ENCODE assay signal across 1 cellular context in the genomic region with DNA sequence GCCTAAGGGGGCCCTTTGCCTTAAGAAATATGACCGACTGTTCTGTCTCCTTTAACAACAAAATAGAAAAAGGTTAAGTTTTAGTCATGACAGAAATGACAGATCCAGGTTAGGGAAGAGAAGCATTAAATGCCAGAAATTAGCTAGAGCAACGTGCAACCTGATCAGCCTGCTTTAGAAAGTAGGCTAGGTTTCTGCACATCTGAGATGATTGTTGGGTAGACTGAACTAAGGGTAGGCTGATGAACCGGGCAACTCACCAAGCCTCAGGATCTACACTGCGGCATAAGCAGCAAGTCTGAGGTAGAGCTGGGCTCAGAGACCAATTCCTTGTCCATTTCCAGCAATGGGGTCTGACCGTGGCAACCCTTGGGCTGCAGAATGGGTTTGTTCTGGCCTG.
TF ChIP-seq lines count a peak whose summit lies in the region.

No MANE protein-coding gene starts in this region.

TF ChIP-seq in GM23338, 12 proteins besides CTCF, POLR2A, EP300 and RAD21 (continued from another document):
- TF ChIP-seq, protein P1, sequence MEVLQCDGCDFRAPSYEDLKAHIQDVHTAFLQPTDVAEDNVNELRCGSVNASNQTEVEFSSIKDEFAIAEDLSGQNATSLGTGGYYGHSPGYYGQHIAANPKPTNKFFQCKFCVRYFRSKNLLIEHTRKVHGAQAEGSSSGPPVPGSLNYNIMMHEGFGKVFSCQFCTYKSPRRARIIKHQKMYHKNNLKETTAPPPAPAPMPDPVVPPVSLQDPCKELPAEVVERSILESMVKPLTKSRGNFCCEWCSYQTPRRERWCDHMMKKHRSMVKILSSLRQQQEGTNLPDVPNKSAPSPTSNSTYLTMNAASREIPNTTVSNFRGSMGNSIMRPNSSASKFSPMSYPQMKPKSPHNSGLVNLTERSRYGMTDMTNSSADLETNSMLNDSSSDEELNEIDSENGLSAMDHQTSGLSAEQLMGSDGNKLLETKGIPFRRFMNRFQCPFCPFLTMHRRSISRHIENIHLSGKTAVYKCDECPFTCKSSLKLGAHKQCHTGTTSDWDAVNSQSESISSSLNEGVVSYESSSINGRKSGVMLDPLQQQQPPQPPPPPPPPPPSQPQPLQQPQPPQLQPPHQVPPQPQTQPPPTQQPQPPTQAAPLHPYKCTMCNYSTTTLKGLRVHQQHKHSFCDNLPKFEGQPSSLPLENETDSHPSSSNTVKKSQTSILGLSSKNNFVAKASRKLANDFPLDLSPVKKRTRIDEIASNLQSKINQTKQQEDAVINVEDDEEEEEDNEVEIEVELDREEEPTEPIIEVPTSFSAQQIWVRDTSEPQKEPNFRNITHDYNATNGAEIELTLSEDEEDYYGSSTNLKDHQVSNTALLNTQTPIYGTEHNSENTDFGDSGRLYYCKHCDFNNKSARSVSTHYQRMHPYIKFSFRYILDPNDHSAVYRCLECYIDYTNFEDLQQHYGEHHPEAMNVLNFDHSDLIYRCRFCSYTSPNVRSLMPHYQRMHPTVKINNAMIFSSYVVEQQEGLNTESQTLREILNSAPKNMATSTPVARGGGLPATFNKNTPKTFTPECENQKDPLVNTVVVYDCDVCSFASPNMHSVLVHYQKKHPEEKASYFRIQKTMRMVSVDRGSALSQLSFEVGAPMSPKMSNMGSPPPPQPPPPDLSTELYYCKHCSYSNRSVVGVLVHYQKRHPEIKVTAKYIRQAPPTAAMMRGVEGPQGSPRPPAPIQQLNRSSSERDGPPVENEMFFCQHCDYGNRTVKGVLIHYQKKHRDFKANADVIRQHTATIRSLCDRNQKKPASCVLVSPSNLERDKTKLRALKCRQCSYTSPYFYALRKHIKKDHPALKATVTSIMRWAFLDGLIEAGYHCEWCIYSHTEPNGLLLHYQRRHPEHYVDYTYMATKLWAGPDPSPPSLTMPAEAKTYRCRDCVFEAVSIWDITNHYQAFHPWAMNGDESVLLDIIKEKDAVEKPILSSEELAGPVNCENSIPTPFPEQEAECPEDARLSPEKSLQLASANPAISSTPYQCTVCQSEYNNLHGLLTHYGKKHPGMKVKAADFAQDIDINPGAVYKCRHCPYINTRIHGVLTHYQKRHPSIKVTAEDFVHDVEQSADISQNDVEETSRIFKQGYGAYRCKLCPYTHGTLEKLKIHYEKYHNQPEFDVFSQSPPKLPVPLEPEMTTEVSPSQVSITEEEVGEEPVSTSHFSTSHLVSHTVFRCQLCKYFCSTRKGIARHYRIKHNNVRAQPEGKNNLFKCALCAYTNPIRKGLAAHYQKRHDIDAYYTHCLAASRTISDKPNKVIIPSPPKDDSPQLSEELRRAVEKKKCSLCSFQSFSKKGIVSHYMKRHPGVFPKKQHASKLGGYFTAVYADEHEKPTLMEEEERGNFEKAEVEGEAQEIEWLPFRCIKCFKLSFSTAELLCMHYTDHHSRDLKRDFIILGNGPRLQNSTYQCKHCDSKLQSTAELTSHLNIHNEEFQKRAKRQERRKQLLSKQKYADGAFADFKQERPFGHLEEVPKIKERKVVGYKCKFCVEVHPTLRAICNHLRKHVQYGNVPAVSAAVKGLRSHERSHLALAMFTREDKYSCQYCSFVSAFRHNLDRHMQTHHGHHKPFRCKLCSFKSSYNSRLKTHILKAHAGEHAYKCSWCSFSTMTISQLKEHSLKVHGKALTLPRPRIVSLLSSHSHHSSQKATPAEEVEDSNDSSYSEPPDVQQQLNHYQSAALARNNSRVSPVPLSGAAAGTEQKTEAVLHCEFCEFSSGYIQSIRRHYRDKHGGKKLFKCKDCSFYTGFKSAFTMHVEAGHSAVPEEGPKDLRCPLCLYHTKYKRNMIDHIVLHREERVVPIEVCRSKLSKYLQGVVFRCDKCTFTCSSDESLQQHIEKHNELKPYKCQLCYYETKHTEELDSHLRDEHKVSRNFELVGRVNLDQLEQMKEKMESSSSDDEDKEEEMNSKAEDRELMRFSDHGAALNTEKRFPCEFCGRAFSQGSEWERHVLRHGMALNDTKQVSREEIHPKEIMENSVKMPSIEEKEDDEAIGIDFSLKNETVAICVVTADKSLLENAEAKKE (CRISPR knock-in tag; IDR thresholded peaks at IDR 0.05) = no peak
- TF ChIP-seq STAT1 (IDR thresholded peaks at IDR 0.05; ENCODE audit: unreplicated experiment) = no peak
- TF ChIP-seq CREB1 (CRISPR knock-in tag; IDR thresholded peaks at IDR 0.05; ENCODE audit: low read depth) = no peak
- TF ChIP-seq EZH2phosphoT487 (IDR thresholded peaks at IDR 0.05; ENCODE audit: unreplicated experiment) = no peak
- TF ChIP-seq JUNB (IDR thresholded peaks at IDR 0.05; ENCODE audit: unreplicated experiment) = no peak
- no peak for TF ChIP-seq ZNF331 (CRISPR knock-in tag; IDR thresholded peaks at IDR 0.05; ENCODE audit: low read depth)
- no peak for TF ChIP-seq ZNF114 (CRISPR knock-in tag; IDR thresholded peaks at IDR 0.05)
- TF ChIP-seq, protein P2, sequence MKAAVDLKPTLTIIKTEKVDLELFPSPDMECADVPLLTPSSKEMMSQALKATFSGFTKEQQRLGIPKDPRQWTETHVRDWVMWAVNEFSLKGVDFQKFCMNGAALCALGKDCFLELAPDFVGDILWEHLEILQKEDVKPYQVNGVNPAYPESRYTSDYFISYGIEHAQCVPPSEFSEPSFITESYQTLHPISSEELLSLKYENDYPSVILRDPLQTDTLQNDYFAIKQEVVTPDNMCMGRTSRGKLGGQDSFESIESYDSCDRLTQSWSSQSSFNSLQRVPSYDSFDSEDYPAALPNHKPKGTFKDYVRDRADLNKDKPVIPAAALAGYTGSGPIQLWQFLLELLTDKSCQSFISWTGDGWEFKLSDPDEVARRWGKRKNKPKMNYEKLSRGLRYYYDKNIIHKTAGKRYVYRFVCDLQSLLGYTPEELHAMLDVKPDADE (IDR thresholded peaks at IDR 0.05) = no peak
- TF ChIP-seq NANOG (IDR thresholded peaks at IDR 0.05; ENCODE audit: borderline replicate concordance) = no peak
- no peak for TF ChIP-seq EZH2 (IDR thresholded peaks at IDR 0.05; ENCODE audit: low read depth, unreplicated experiment)
